14 cellular contexts compared by ENCODE assay signal in the genomic region with DNA sequence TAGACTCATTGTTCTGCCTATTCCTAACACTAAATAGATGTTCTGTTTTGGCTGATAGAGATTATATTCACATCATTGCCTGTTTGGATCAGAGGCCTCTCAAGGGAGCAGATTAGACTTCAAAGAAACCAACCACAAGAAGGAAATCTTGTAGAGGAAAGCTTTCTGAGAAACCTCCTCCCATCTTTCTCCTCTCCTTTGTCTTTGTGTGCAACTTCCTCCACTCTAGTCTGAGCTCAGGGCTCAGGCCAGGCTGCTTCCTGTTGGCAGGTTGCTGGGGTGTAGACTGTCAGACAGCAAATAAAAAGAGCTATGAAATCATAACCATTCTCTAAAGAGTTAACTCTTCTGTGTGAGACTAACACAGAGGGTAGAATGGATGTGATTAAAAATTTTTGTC.
DNase-seq lines count a peak whose midpoint lies in the region; ATAC-seq and TF ChIP-seq lines count a peak whose summit lies in the region.
"Had no signal": no experiment of that assay in that cellular context is flagged by ENCODE, and none has a peak within 500 bp of the region (broad histone marks: within the 10 kb centered on the region; RNA-seq: fewer than 3 reads in every experiment).

No MANE protein-coding gene starts in this region.

- H3K4me3 ChIP-seq in BLaER1 treated with 17β-estradiol and CSF1 and Interleukin-3, amounts not matched to agents 10 nM and 100 nM = peak overlapping the region in 1 of 10 experiments; percentile 14; a peak in 1 of 20 replicates
- H3K4me3 ChIP-seq in MM.1S (ENCODE audit: low read length) (no peak overlapping the region), esophagus muscularis mucosa (no peak overlapping the region), BE2C (ENCODE audit: low read depth, low read length) (no peak overlapping the region)

- no peak for TF ChIP-seq POLR2A in esophagus muscularis mucosa (IDR thresholded peaks at IDR 0.05; ENCODE audit: low read depth)

- H3K36me3 ChIP-seq in BLaER1 treated with 17β-estradiol and CSF1 and Interleukin-3, amounts not matched to agents 10 nM and 100 nM = no peaks in the 10 kb centered on the region
- H3K36me3 ChIP-seq in MM.1S (replicated peaks; ENCODE audit: insufficient read depth, low read length) = no peaks in the 10 kb centered on the region
- no peaks in the 10 kb centered on the region for H3K36me3 ChIP-seq in esophagus muscularis mucosa
- H3K36me3 ChIP-seq in BE2C = no peaks in the 10 kb centered on the region

- H2AFZ ChIP-seq in MM.1S (ENCODE audit: low read length) = no peak overlapping the region

- no peaks in the 10 kb centered on the region for H3K79me2 ChIP-seq in MM.1S (ENCODE audit: low read length)

- no peak for TF ChIP-seq EP300 in esophagus muscularis mucosa (IDR thresholded peaks at IDR 0.05)

- H3F3A ChIP-seq in MM.1S (ENCODE audit: insufficient read depth, low read length) = no peaks in the 10 kb centered on the region

- no peaks in the 10 kb centered on the region for H3K9me2 ChIP-seq in MM.1S (replicated peaks; ENCODE audit: insufficient read depth, low read length)

- H4K20me1 ChIP-seq in BLaER1 treated with 17β-estradiol and CSF1 and Interleukin-3, amounts not matched to agents 10 nM and 100 nM = no peaks in the 10 kb centered on the region
- H4K20me1 ChIP-seq in MM.1S (ENCODE audit: insufficient read depth, low read length) = no peaks in the 10 kb centered on the region

- H3K4me1 Mint-ChIP-seq in activated CD4-positive, alpha-beta memory T cell treated with anti-CD3 and anti-CD28 coated beads, Interleukin-2, amount 10 ng/mL, durations not matched to agents 7 days and 5 days = peaks cover 18% of the 10 kb centered on the region
- H3K4me1 Mint-ChIP-seq: B cell, nephron had no signal

- peak overlapping the region; percentile 68 for H3K27ac Mint-ChIP-seq in activated CD4-positive, alpha-beta memory T cell treated with anti-CD3 and anti-CD28 coated beads, Interleukin-2, amount 10 ng/mL, durations not matched to agents 7 days and 5 days
- H3K27ac Mint-ChIP-seq: B cell, nephron had no signal

- no peaks in the 10 kb centered on the region for H3K9me3 Mint-ChIP-seq in activated CD4-positive, alpha-beta memory T cell treated with anti-CD3 and anti-CD28 coated beads, Interleukin-2, amount 10 ng/mL, durations not matched to agents 7 days and 5 days
- H3K9me3 Mint-ChIP-seq: nephron had no signal

- H3K27ac ChIP-seq in BLaER1 treated with 17β-estradiol and CSF1 and Interleukin-3, amounts not matched to agents 10 nM and 100 nM = peak overlapping the region in 9 of 11 experiments; percentile 24 to 81 (median 68); a peak in 18 of 22 replicates
- H3K27ac ChIP-seq in MM.1S (ENCODE audit: low read length) (no peak overlapping the region), esophagus muscularis mucosa (replicated peaks in 1 of 4) (no peak overlapping the region)

- H3K27me3 ChIP-seq in BLaER1 treated with 17β-estradiol and CSF1 and Interleukin-3, amounts not matched to agents 10 nM and 100 nM = no peaks in the 10 kb centered on the region
- H3K27me3 ChIP-seq in MM.1S (replicated peaks; ENCODE audit: insufficient read depth, low read length) (no peaks in the 10 kb centered on the region), esophagus muscularis mucosa (no peaks in the 10 kb centered on the region), BE2C (no peaks in the 10 kb centered on the region)

- peak; percentile 27 for DNase-seq in MM.1S
- peak; percentile 38 for DNase-seq in activated CD4-positive, alpha-beta memory T cell treated with anti-CD3 and anti-CD28 coated beads, Interleukin-2, amount 10 ng/mL, durations not matched to agents 7 days and 5 days
- DNase-seq in esophagus muscularis mucosa (ENCODE audit: extremely low spot score) = peak; percentile 66
- DNase-seq in HuH-7.5 (ENCODE audit: low spot score) = no peak
- DNase-seq in left colon = no peak
- DNase-seq in posterior cingulate gyrus = no peak
- no peak for DNase-seq in BE2C
- DNase-seq: cerebellar nuclear complex, kidney, small intestine, T-helper 9 cell had no signal

- H3K4me1 ChIP-seq in BLaER1 treated with 17β-estradiol and CSF1 and Interleukin-3, amounts not matched to agents 10 nM and 100 nM = peaks cover 14 to 23% (median 21%) of the 10 kb centered on the region in 10 experiments
- H3K4me1 ChIP-seq in MM.1S (ENCODE audit: low read length) (peaks cover 6% of the 10 kb centered on the region; the same call in 1 of the 2 replicates), esophagus muscularis mucosa (no peaks in the 10 kb centered on the region), BE2C (no peaks in the 10 kb centered on the region)

- H3K9ac ChIP-seq in BLaER1 treated with 17β-estradiol and CSF1 and Interleukin-3, amounts not matched to agents 10 nM and 100 nM = peak overlapping the region in 8 of 11 experiments; percentile 5 to 61 (median 28); a peak in 12 of 22 replicates
- no peak overlapping the region for H3K9ac ChIP-seq in MM.1S (ENCODE audit: low read length)

- peaks cover 5% of the 10 kb centered on the region for H3K27me3 Mint-ChIP-seq in activated CD4-positive, alpha-beta memory T cell treated with anti-CD3 and anti-CD28 coated beads, Interleukin-2, amount 10 ng/mL, durations not matched to agents 7 days and 5 days

- no peak overlapping the region for H3K4me3 Mint-ChIP-seq in activated CD4-positive, alpha-beta memory T cell treated with anti-CD3 and anti-CD28 coated beads, Interleukin-2, amount 10 ng/mL, durations not matched to agents 7 days and 5 days
- H3K4me3 Mint-ChIP-seq: B cell, nephron had no signal

- ATAC-seq in left colon = no peak

- peak overlapping the region; percentile 42 to 85 (median 68); a peak in 21 of 22 replicates for H3K4me2 ChIP-seq in BLaER1 treated with 17β-estradiol and CSF1 and Interleukin-3, amounts not matched to agents 10 nM and 100 nM
- no peak overlapping the region for H3K4me2 ChIP-seq in MM.1S (ENCODE audit: low read depth, low read length)

- CTCF ChIA-PET in activated CD4-positive, alpha-beta memory T cell treated with anti-CD3 and anti-CD28 coated beads, Interleukin-2, amount 10 ng/mL, durations not matched to agents 7 days and 5 days (lab: Charles Lee) = interaction anchor here (0.6 to 0.8 kb wide), 2 partner anchors 90 to 137 kb away, joined by 3 to 4 read pairs; no protein-coding TSS in a partner anchor

- no peaks in the 10 kb centered on the region for H3K36me3 Mint-ChIP-seq in activated CD4-positive, alpha-beta memory T cell treated with anti-CD3 and anti-CD28 coated beads, Interleukin-2, amount 10 ng/mL, durations not matched to agents 7 days and 5 days (ENCODE audit: low read depth)

- H3K9me3 ChIP-seq in BLaER1 treated with 17β-estradiol and CSF1 and Interleukin-3, amounts not matched to agents 10 nM and 100 nM (replicated peaks in 1 of 11) = peaks cover 0 to 5% (median 0%) of the 10 kb centered on the region in 11 experiments; a peak in 3 of 22 replicates
- H3K9me3 ChIP-seq in MM.1S (replicated peaks; ENCODE audit: insufficient read depth, low read length) = no peaks in the 10 kb centered on the region
- H3K9me3 ChIP-seq in esophagus muscularis mucosa = no peaks in the 10 kb centered on the region
- no peaks in the 10 kb centered on the region for H3K9me3 ChIP-seq in BE2C

- TF ChIP-seq CTCF in MM.1S (IDR thresholded peaks at IDR 0.05; ENCODE audit: low read length) (no peak), esophagus muscularis mucosa (IDR thresholded peaks at IDR 0.05) (no peak), BE2C (IDR thresholded peaks at IDR 0.05; ENCODE audit: low read depth, low read length) (no peak)

- intact Hi-C loops in esophagus muscularis mucosa (cut with DNase I) = no loop called here
- intact Hi-C loops in left colon (cut with DNase I, micrococcal nuclease) = no loop called here
- intact Hi-C loops in posterior cingulate gyrus (cut with DNase I) = no loop called here

- POLR2A ChIA-PET in activated CD4-positive, alpha-beta memory T cell treated with anti-CD3 and anti-CD28 coated beads, Interleukin-2, amount 10 ng/mL, durations not matched to agents 7 days and 5 days (lab: Charles Lee) = interaction anchor here (0.9 to 1.5 kb wide), 2 partner anchors 8 to 147 kb away, joined by 3 to 4 read pairs; a partner anchor contains a TSS

Comparison
In these comparisons a context has a peak if more than half of its experiments do, and no peak if none do; other contexts are left out.
1. H3K27ac ChIP-seq: peak in BLaER1 treated with 17β-estradiol and CSF1 and Interleukin-3, amounts not matched to agents 10 nM and 100 nM (9 of 11); none in MM.1S (single experiment) and esophagus muscularis mucosa (0 of 4).
2. DNase-seq: peak in MM.1S (single experiment), activated CD4-positive, alpha-beta memory T cell treated with anti-CD3 and anti-CD28 coated beads, Interleukin-2, amount 10 ng/mL, durations not matched to agents 7 days and 5 days (single experiment) and esophagus muscularis mucosa (single experiment); none in HuH-7.5 (single experiment), left colon (0 of 2), posterior cingulate gyrus (0 of 10) and BE2C (single experiment).